16 cellular contexts compared by ENCODE assay signal in the genomic region with DNA sequence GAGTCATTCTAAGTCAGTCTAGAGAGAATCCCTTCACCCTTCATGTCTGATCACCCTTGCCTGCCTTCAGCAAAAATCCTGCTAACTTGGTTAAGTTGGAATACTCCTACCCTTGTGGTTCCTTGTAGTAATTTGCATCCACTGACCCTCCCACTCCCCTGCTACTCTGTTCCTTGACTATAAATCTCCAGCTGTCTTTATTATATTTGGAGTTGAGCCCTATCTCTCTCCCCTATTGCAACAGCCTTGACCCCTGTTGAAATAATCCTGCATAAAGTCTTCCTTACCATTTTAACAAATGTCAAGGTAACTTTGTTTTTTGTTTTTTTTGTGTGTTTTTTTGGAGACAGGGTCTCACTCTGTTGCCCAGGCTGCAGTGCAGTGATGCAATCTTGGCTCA.
DNase-seq lines count a peak whose midpoint lies in the region; FAIRE-seq and TF ChIP-seq lines count a peak whose summit lies in the region.
"Had no signal": no experiment of that assay in that cellular context is flagged by ENCODE, and none has a peak within 500 bp of the region (broad histone marks: within the 10 kb centered on the region; RNA-seq: fewer than 3 reads in every experiment).

No MANE protein-coding gene starts in this region.

- H3K9me3 ChIP-seq in HEK293 (ENCODE audit: control insufficient read depth, insufficient read depth, low read depth, low read length) (no peaks in the 10 kb centered on the region), hepatocyte (ENCODE audit: low read depth) (no peaks in the 10 kb centered on the region), OCI-LY7 (ENCODE audit: low read length) (no peaks in the 10 kb centered on the region), kidney (ENCODE audit: control insufficient read depth in 1 of 2, low read length in 2 of 2) (no peaks in the 10 kb centered on the region)
- H3K9me3 ChIP-seq: A549, BE2C had no signal

- TF ChIP-seq CTCF in HEK293 (tag by site-specific recombination; IDR thresholded peaks at IDR 0.05) (no peak), brain (conservative IDR thresholded peaks at IDR 0.05) (no peak), hepatocyte (IDR thresholded peaks at IDR 0.05; ENCODE audit: poor library complexity) (no peak), OCI-LY7 (conservative IDR thresholded peaks at IDR 0.05; ENCODE audit: low read length) (no peak), kidney (IDR thresholded peaks at IDR 0.05; ENCODE audit: borderline replicate concordance, extremely low read depth, insufficient read depth) (no peak)

- no peak overlapping the region for H3K4me3 Mint-ChIP-seq in brain
- H3K4me3 Mint-ChIP-seq: H9 had no signal

- peaks cover 60% of the 10 kb centered on the region for H3K4me1 Mint-ChIP-seq in brain
- H3K4me1 Mint-ChIP-seq: CD4-positive, alpha-beta memory T cell; H9 had no signal

- H3K4me1 ChIP-seq in HEK293 (ENCODE audit: control insufficient read depth, insufficient read depth, low read length) (no peaks in the 10 kb centered on the region), hepatocyte (ENCODE audit: insufficient read depth) (peaks cover 4% of the 10 kb centered on the region), OCI-LY7 (ENCODE audit: insufficient read depth, low read length, poor library complexity, severe bottlenecking) (no peaks in the 10 kb centered on the region), kidney (ENCODE audit: control insufficient read depth in 1 of 2, insufficient read depth in 1 of 2, low read depth in 1 of 2, low read length in 2 of 2) (no peaks in the 10 kb centered on the region)
- H3K4me1 ChIP-seq: BE2C had no signal

- H3K36me3 ChIP-seq in HEK293 (ENCODE audit: control insufficient read depth in 2 of 2, insufficient read depth in 1 of 2, low read length in 2 of 2) (no peaks in the 10 kb centered on the region), hepatocyte (replicated peaks; ENCODE audit: insufficient read depth, low read depth) (no peaks in the 10 kb centered on the region), OCI-LY7 (ENCODE audit: insufficient read depth, low read length) (no peaks in the 10 kb centered on the region), kidney (ENCODE audit: control insufficient read depth in 1 of 2, insufficient read depth in 2 of 2, low read length in 2 of 2) (no peaks in the 10 kb centered on the region)
- H3K36me3 ChIP-seq: BE2C had no signal

- no peak overlapping the region for H3K9ac ChIP-seq in kidney (ENCODE audit: low read length in 2 of 2)

- DNase-seq in hepatocyte (ENCODE audit: low spot score) (no peak), OCI-LY7 (ENCODE audit: low spot score) (no peak), kidney (no peak), hepatic stellate cell (ENCODE audit: low spot score) (no peak)
- DNase-seq: BE2C; CD4-positive, alpha-beta memory T cell; DND-41; GDM1; GOT3; H9 had no signal

- BruUV-seq in OCI-LY7 (replicated peaks; lab: Mats Ljungman, UMichigan): no TSS peak

- H3K36me3 Mint-ChIP-seq in brain: no peaks in the 10 kb centered on the region
- H3K36me3 Mint-ChIP-seq: CD4-positive, alpha-beta memory T cell had no signal

- H3K9me2 ChIP-seq in hepatocyte (replicated peaks; ENCODE audit: insufficient read depth) (no peaks in the 10 kb centered on the region), OCI-LY7 (ENCODE audit: insufficient read depth, low read length) (no peaks in the 10 kb centered on the region)

- H3K79me2 ChIP-seq in hepatocyte (no peaks in the 10 kb centered on the region), OCI-LY7 (ENCODE audit: insufficient read depth, low read depth, low read length) (no peaks in the 10 kb centered on the region)

- CTCF ChIA-PET in HEK293 (lab: Yijun Ruan, JAX) (no interaction called here), OCI-LY7 (lab: Charles Lee; ENCODE audit: unreplicated experiment) (no interaction called here)

- H4K20me1 ChIP-seq in hepatocyte (ENCODE audit: insufficient read depth, poor library complexity, severe bottlenecking) (no peaks in the 10 kb centered on the region), OCI-LY7 (ENCODE audit: insufficient read depth, low read length) (no peaks in the 10 kb centered on the region)

- intact Hi-C loops in OCI-LY7 (cut with micrococcal nuclease; ENCODE audit: unreplicated experiment): no loop called here
- intact Hi-C loops in kidney (cut with DNase I): no loop called here

- POLR2A ChIA-PET in HEK293 (lab: Yijun Ruan, JAX) (no interaction called here), OCI-LY7 (lab: Charles Lee) (no interaction called here)

- no peak overlapping the region for H3K4me3 ChIP-seq in HEK293 (ENCODE audit: low read depth, low read length)
- H3K4me3 ChIP-seq in hepatocyte: no peak overlapping the region
- no peak overlapping the region for H3K4me3 ChIP-seq in OCI-LY7 (ENCODE audit: low read depth, low read length, poor library complexity, severe bottlenecking)
- H3K4me3 ChIP-seq in kidney (ENCODE audit: low read length in 2 of 2): no peak overlapping the region
- H3K4me3 ChIP-seq: A549 had no signal

- no peaks in the 10 kb centered on the region for H3K27me3 Mint-ChIP-seq in brain
- H3K27me3 Mint-ChIP-seq: CD4-positive, alpha-beta memory T cell had no signal

- no peak overlapping the region for H2AFZ ChIP-seq in hepatocyte
- no peak overlapping the region for H2AFZ ChIP-seq in OCI-LY7 (ENCODE audit: low read length)

- no peaks in the 10 kb centered on the region for H3K27me3 ChIP-seq in hepatocyte
- H3K27me3 ChIP-seq: BE2C had no signal

- no peak overlapping the region for H3K4me2 ChIP-seq in hepatocyte
- no peak overlapping the region for H3K4me2 ChIP-seq in OCI-LY7 (ENCODE audit: low read length)
- H3K4me2 ChIP-seq: A549 had no signal

- H3K27ac ChIP-seq in HEK293 (ENCODE audit: extremely low read depth, low read depth, low read length) (no peak overlapping the region), hepatocyte (peak overlapping the region; percentile 57), OCI-LY7 (ENCODE audit: low read depth, low read length, poor library complexity, severe bottlenecking) (no peak overlapping the region), kidney (ENCODE audit: low read depth in 2 of 2, low read length in 2 of 2) (no peak overlapping the region)
- H3K27ac ChIP-seq: A549, C4-2B had no signal

- no peak for FAIRE-seq in kidney (lab: Jason Lieb, UNC)
- FAIRE-seq: A549, GM12892, GM19239 had no signal

- no peaks in the 10 kb centered on the region for H3K9me3 Mint-ChIP-seq in brain
- H3K9me3 Mint-ChIP-seq: CD4-positive, alpha-beta memory T cell; H9 had no signal

- peak overlapping the region in 3 of 5 experiments; percentile 0 to 33 (median 27) for H3K27ac Mint-ChIP-seq in brain
- H3K27ac Mint-ChIP-seq: H9 had no signal

TF ChIP-seq in HEK293, 187 proteins besides CTCF, POLR2A, EP300 and RAD21:
- TF ChIP-seq, protein P1, sequence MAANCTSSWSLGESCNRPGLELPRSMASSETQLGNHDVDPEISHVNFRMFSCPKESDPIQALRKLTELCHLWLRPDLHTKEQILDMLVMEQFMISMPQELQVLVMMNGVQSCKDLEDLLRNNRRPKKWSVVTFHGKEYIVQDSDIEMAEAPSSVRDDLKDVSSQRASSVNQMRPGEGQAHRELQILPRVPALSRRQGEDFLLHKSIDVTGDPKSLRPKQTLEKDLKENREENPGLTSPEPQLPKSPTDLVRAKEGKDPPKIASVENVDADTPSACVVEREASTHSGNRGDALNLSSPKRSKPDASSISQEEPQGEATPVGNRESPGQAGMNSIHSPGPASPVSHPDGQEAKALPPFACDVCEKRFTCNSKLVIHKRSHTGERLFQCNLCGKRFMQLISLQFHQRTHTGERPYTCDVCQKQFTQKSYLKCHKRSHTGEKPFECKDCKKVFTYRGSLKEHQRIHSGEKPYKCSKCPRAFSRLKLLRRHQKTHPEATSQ (tag by site-specific recombination; IDR thresholded peaks at IDR 0.05): no peak
- no peak for TF ChIP-seq TCF7L2 (IDR thresholded peaks at IDR 0.05; ENCODE audit: borderline replicate concordance, low read depth, low read length)
- TF ChIP-seq ZNF341 (tag by site-specific recombination; IDR thresholded peaks at IDR 0.05; ENCODE audit: low read depth): no peak
- TF ChIP-seq ZNF423 (tag by site-specific recombination; IDR thresholded peaks at IDR 0.05): no peak
- TF ChIP-seq ZNF121 (tag by site-specific recombination; IDR thresholded peaks at IDR 0.05): peak; percentile 46; the same call in 1 of the 2 replicates
- TF ChIP-seq, protein P2, sequence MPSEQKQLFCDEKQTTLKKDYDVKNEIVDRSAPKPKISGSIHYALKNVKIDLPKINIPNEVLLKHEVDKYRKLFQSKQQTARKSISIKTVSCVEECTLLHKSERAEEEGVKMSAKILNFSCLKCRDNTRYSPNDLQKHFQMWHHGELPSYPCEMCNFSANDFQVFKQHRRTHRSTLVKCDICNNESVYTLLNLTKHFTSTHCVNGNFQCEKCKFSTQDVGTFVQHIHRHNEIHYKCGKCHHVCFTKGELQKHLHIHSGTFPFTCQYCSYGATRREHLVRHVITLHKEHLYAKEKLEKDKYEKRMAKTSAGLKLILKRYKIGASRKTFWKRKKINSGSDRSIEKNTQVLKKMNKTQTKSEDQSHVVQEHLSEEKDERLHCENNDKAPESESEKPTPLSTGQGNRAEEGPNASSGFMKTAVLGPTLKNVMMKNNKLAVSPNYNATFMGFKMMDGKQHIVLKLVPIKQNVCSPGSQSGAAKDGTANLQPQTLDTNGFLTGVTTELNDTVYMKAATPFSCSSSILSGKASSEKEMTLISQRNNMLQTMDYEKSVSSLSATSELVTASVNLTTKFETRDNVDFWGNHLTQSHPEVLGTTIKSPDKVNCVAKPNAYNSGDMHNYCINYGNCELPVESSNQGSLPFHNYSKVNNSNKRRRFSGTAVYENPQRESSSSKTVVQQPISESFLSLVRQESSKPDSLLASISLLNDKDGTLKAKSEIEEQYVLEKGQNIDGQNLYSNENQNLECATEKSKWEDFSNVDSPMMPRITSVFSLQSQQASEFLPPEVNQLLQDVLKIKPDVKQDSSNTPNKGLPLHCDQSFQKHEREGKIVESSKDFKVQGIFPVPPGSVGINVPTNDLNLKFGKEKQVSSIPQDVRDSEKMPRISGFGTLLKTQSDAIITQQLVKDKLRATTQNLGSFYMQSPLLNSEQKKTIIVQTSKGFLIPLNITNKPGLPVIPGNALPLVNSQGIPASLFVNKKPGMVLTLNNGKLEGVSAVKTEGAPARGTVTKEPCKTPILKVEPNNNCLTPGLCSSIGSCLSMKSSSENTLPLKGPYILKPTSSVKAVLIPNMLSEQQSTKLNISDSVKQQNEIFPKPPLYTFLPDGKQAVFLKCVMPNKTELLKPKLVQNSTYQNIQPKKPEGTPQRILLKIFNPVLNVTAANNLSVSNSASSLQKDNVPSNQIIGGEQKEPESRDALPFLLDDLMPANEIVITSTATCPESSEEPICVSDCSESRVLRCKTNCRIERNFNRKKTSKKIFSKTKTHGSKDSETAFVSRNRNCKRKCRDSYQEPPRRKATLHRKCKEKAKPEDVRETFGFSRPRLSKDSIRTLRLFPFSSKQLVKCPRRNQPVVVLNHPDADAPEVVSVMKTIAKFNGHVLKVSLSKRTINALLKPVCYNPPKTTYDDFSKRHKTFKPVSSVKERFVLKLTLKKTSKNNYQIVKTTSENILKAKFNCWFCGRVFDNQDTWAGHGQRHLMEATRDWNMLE (tag by site-specific recombination; conservative IDR thresholded peaks at IDR 0.05; ENCODE audit: low read depth): no peak
